ENCODE assay signal across 8 cellular contexts in the genomic region with DNA sequence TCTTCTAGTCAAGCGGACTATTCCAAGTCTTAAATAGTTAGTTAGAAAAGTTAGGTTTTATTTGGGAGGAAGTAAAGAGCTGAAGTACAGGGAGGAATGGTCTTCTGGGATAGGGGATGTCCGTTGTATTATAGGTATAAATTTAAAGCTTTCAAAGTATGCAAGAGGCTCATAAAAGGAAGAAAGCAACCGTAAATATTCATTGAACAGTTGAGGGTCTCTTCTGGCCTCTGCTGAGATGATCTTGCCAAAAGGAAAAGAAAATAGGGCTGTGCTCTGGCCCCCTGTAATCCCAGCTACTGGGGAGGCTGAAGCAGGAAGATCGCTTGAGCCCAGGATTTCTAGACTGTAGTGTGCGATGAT. TPM values are rescaled to one million over a fixed set of nuclear protein-coding genes. Genes with fewer than 3 reads are reported as not detected.
DNase-seq lines count a peak whose midpoint lies in the region; ATAC-seq, FAIRE-seq and TF ChIP-seq lines count a peak whose summit lies in the region.

No MANE protein-coding gene starts in this region.

- no peaks in the 10 kb centered on the region for H3K27me3 ChIP-seq in GM23248 (replicated peaks; ENCODE audit: insufficient read depth)
- H3K27me3 ChIP-seq in gastrocnemius medialis: no peaks in the 10 kb centered on the region

- H3K4me2 ChIP-seq in GM23248 (ENCODE audit: unreplicated experiment): peak overlapping the region; percentile 92

- H2AFZ ChIP-seq in GM23248: peak overlapping the region; percentile 95

- no peak for FAIRE-seq in D721Med (lab: Jason Lieb, UNC)

- H3K36me3 ChIP-seq in GM23248 (ENCODE audit: low read depth) (no peaks in the 10 kb centered on the region), gastrocnemius medialis (no peaks in the 10 kb centered on the region)

- TF ChIP-seq POLR2A in gastrocnemius medialis (IDR thresholded peaks at IDR 0.05): no peak

- peak in 1 of 2 donors; percentile 4 for ATAC-seq in gastrocnemius medialis
- no peak for ATAC-seq in esophagus mucosa

- DNase-seq in GM23248 (no peak), SHP77 treated with DMSO at 0.1 percent for 48 hours (lab: John Stamatoyannopoulos, UW) (peak; percentile 43), fibroblast of mammary gland (ENCODE audit: low read depth) (no peak), gastrocnemius medialis (no peak), cerebellum (ENCODE audit: low spot score) (no peak), D721Med (ENCODE audit: insufficient read length, low spot score) (no peak)
- DNase-seq in activated CD8-positive, alpha-beta memory T cell treated with anti-CD3 and anti-CD28 coated beads, Interleukin-2, amount 50 U/mL, for 4 hours: no peak

- H3F3A ChIP-seq in GM23248 (ENCODE audit: insufficient read depth): 0 out of 2 replicates have a peak, but pooled peaks cover 5% of the 10 kb centered on the region

- H3K4me1 ChIP-seq in GM23248 (ENCODE audit: insufficient read depth) (peaks cover 4% of the 10 kb centered on the region; the same call in 1 of the 2 replicates), gastrocnemius medialis (peaks cover 6 to 8% of the 10 kb centered on the region in 2 donors)

- TF ChIP-seq CTCF in fibroblast of mammary gland (conservative IDR thresholded peaks at IDR 0.05; ENCODE audit: control insufficient read depth, insufficient read depth, low read depth, low read length): no peak
- no peak for TF ChIP-seq CTCF in gastrocnemius medialis (IDR thresholded peaks at IDR 0.05 in 4 of 5, conservative IDR thresholded peaks at IDR 0.05 in 1 of 5)
- TF ChIP-seq CTCF in D721Med (IDR thresholded peaks at IDR 0.05; ENCODE audit: insufficient read depth, missing control alignments): no peak

- WGBS in GM23248 (ENCODE audit: low coverage in 1 of 2, low lambda C conversion rate in 2 of 2, missing lambda C conversion rate in 2 of 2), 2 experiments: 41 to 42% methylated on average over 5 of the region's 5 CpGs

- H3K9me3 ChIP-seq in GM23248 (ENCODE audit: low read depth) (no peaks in the 10 kb centered on the region), gastrocnemius medialis (no peaks in the 10 kb centered on the region)

- H3K79me2 ChIP-seq in GM23248 (ENCODE audit: insufficient read depth): peaks cover 14% of the 10 kb centered on the region

- intact Hi-C loops in gastrocnemius medialis (cut with DNase I; ENCODE audit: low total_unique reads): loop anchor here (1.0 to 5.0 kb wide), 3 partner anchors 19 to 332 kb away; partner anchors contain the start of genes RPL41, SPRYD4, STAT2 and ZC3H10

- H3K9me2 ChIP-seq in GM23248 (ENCODE audit: insufficient read depth): no peaks in the 10 kb centered on the region

- H3K27ac ChIP-seq in GM23248 (peak overlapping the region; percentile 57), gastrocnemius medialis (peak overlapping the region; percentile 84 to 92 (median 88))

- peak overlapping the region; percentile 80 for H3K9ac ChIP-seq in GM23248

- no peaks in the 10 kb centered on the region for H4K20me1 ChIP-seq in GM23248 (ENCODE audit: insufficient read depth)

- peak overlapping the region; percentile 86 for H3K4me3 ChIP-seq in GM23248
- H3K4me3 ChIP-seq in fibroblast of mammary gland (ENCODE audit: control insufficient read depth, low read depth, low read length): peak overlapping the region; percentile 57
- H3K4me3 ChIP-seq in gastrocnemius medialis: peak overlapping the region; percentile 75 to 83 (median 82)

- in situ Hi-C loops in GM23248 (cut with MboI): no loop called here
- in situ Hi-C loops in gastrocnemius medialis (cut with MboI; ENCODE audit: low sequenced_read_pairs in 4 of 4): no loop called here

RNA-seq across cellular contexts. Expression of gene TIMELESS, which starts 0.4 kb away (rescaled TPM):
- 4.2 and 4.5 TPM in 2 replicates for total RNA-seq in GM23248 (2014; rRNA removed; shearing (Covaris generic))
- polyA plus RNA-seq in GM23248 (2016; fragmentation: Nextera tagmentation; extraction: Ambion mirVana): 6.8 and 7.9 TPM in 2 replicates
- total RNA-seq in gastrocnemius medialis (1 to 10 TPM; 1.9 to 4.6 (median 2.5) TPM), cerebellum (8.5 TPM), esophagus mucosa (10.5 TPM)

RNA-seq across cellular contexts. Expression of gene MIP, which starts 4.9 kb away (rescaled TPM):
- not detected in 2 replicates for total RNA-seq in GM23248 (2014; rRNA removed; shearing (Covaris generic))
- not detected in 2 replicates for polyA plus RNA-seq in GM23248 (2016; fragmentation: Nextera tagmentation; extraction: Ambion mirVana)
- total RNA-seq in gastrocnemius medialis (not detected), cerebellum (not detected), esophagus mucosa (not detected)

RNA-seq across cellular contexts. Expression of gene SPRYD4, which starts 18.8 kb away (rescaled TPM):
- 1.8 TPM in 2 replicates for total RNA-seq in GM23248 (2014; rRNA removed; shearing (Covaris generic))
- 1.6 TPM in 2 replicates for polyA plus RNA-seq in GM23248 (2016; fragmentation: Nextera tagmentation; extraction: Ambion mirVana)
- 1 to 10 TPM; 1.6 to 4.7 (median 2.9) TPM for total RNA-seq in gastrocnemius medialis
- total RNA-seq in cerebellum: 3.8 TPM
- total RNA-seq in esophagus mucosa: 3.2 TPM

RNA-seq across cellular contexts. Expression of gene GLS2, which starts 38.4 kb away (rescaled TPM):
- not detected in 2 replicates for total RNA-seq in GM23248 (2014; rRNA removed; shearing (Covaris generic))
- 0.20 TPM in 1 of 2 replicates, not detected in the other for polyA plus RNA-seq in GM23248 (2016; fragmentation: Nextera tagmentation; extraction: Ambion mirVana)
- 1 to 10 TPM in 1 of 4 donors, under 1 TPM in 1, not detected in 2; 0.53 to 1.9 TPM for total RNA-seq in gastrocnemius medialis
- total RNA-seq in cerebellum: 6.1 TPM
- 2.6 TPM for total RNA-seq in esophagus mucosa
